In genomic region chr21:15004721-15005370, GRCh38 we compare ENCODE assay signal across 10 cellular contexts. TPM values are rescaled to one million over a fixed set of nuclear protein-coding genes. Genes with fewer than 3 reads are reported as not detected.
DNase-seq lines count a peak whose midpoint lies in the region; ATAC-seq and TF ChIP-seq lines count a peak whose summit lies in the region.
"Had no signal": no experiment of that assay in that cellular context is flagged by ENCODE, and none has a peak within 500 bp of the region (broad histone marks: within the 10 kb centered on the region; RNA-seq: fewer than 3 reads in every experiment).

No MANE protein-coding gene starts in this region.

- peaks cover 4% of the 10 kb centered on the region for H3K9me3 Mint-ChIP-seq in stimulated activated naive CD8-positive, alpha-beta T cell treated with anti-CD3 and anti-CD28 coated beads, Interleukin-15, Interleukin-2, amounts not matched to agents 100 ng/mL and 50 ng/mL, for 24 hours
- H3K9me3 Mint-ChIP-seq in mesothelial cell of epicardium, result peaks cover 6% of the 10 kb centered on the region

- H3K27me3 Mint-ChIP-seq in stimulated activated naive CD8-positive, alpha-beta T cell treated with anti-CD3 and anti-CD28 coated beads, Interleukin-15, Interleukin-2, amounts not matched to agents 100 ng/mL and 50 ng/mL, for 24 hours, result no peaks in the 10 kb centered on the region
- no peaks in the 10 kb centered on the region for H3K27me3 Mint-ChIP-seq in mesothelial cell of epicardium (ENCODE audit: low read depth)

- no peaks in the 10 kb centered on the region for H3K9me3 ChIP-seq in adipocyte (ENCODE audit: control insufficient read depth, low read length)

- peaks cover 32% of the 10 kb centered on the region for H3K36me3 Mint-ChIP-seq in stimulated activated naive CD8-positive, alpha-beta T cell treated with anti-CD3 and anti-CD28 coated beads, Interleukin-15, Interleukin-2, amounts not matched to agents 100 ng/mL and 50 ng/mL, for 24 hours (ENCODE audit: low read depth)
- H3K36me3 Mint-ChIP-seq in mesothelial cell of epicardium, result peaks cover 20% of the 10 kb centered on the region

- H3K4me3 ChIP-seq in adipocyte (ENCODE audit: low read length), result no peak overlapping the region

- H3K4me1 ChIP-seq in adipocyte (ENCODE audit: control insufficient read depth, insufficient read depth, low read length), result peaks cover 12% of the 10 kb centered on the region

- ATAC-seq in stimulated activated naive CD8-positive, alpha-beta T cell treated with anti-CD3 and anti-CD28 coated beads, Interleukin-15, Interleukin-2, amounts not matched to agents 100 U/mL and 50 U/mL, for 24 hours, result no peak

- TF ChIP-seq CTCF in mesothelial cell of epicardium (IDR thresholded peaks at IDR 0.05; ENCODE audit: unreplicated experiment), result no peak

- DNase-seq in stimulated activated naive CD8-positive, alpha-beta T cell treated with anti-CD3 and anti-CD28 coated beads, Interleukin-15, Interleukin-2, amounts not matched to agents 100 U/mL and 50 U/mL, for 24 hours, result no peak
- DNase-seq in adipocyte (ENCODE audit: low read depth), result peak; percentile 59
- DNase-seq in mesothelial cell of epicardium (ENCODE audit: low spot score in 2 of 2, unreplicated experiment in 2 of 2), result no peak
- DNase-seq in RKO (ENCODE audit: low spot score), result no peak
- no peak for DNase-seq in NCI-H1048 (lab: John Stamatoyannopoulos, UW)
- no peak for DNase-seq in SHP77 treated with DMSO at 0.1 percent for 48 hours (lab: John Stamatoyannopoulos, UW)
- no peak for DNase-seq in GM19238 (ENCODE audit: insufficient read length, low spot score)
- DNase-seq: DMS79, RPMI8226 had no signal

- peak overlapping the region; percentile 77 for H3K27ac Mint-ChIP-seq in stimulated activated naive CD8-positive, alpha-beta T cell treated with anti-CD3 and anti-CD28 coated beads, Interleukin-15, Interleukin-2, amounts not matched to agents 100 ng/mL and 50 ng/mL, for 24 hours
- peak overlapping the region; percentile 84 for H3K27ac Mint-ChIP-seq in mesothelial cell of epicardium

- no peaks in the 10 kb centered on the region for H3K27me3 ChIP-seq in adipocyte (replicated peaks; ENCODE audit: control insufficient read depth, insufficient read depth, low read length)

- H3K9ac ChIP-seq in adipocyte (ENCODE audit: low read length), result no peak overlapping the region

- H3K4me1 Mint-ChIP-seq in stimulated activated naive CD8-positive, alpha-beta T cell treated with anti-CD3 and anti-CD28 coated beads, Interleukin-15, Interleukin-2, amounts not matched to agents 100 ng/mL and 50 ng/mL, for 24 hours (ENCODE audit: low read depth), result peaks cover 55% of the 10 kb centered on the region
- peaks cover 60% of the 10 kb centered on the region for H3K4me1 Mint-ChIP-seq in mesothelial cell of epicardium

- H3K36me3 ChIP-seq in adipocyte (ENCODE audit: control insufficient read depth, insufficient read depth, low read length, severe bottlenecking), result peaks cover 29% of the 10 kb centered on the region

- peak overlapping the region; percentile 66 for H3K4me3 Mint-ChIP-seq in stimulated activated naive CD8-positive, alpha-beta T cell treated with anti-CD3 and anti-CD28 coated beads, Interleukin-15, Interleukin-2, amounts not matched to agents 100 ng/mL and 50 ng/mL, for 24 hours
- no peak overlapping the region for H3K4me3 Mint-ChIP-seq in mesothelial cell of epicardium

RNA-seq across cellular contexts. Expression of gene NRIP1, which starts 60.0 kb away (rescaled TPM):
- 86.4 to 104 TPM (median 92.8 TPM) in 3 replicates for total RNA-seq in mesothelial cell of epicardium
